1 cellular context compared by ENCODE assay signal in genomic region chr20:45211569-45212474, GRCh38.
TF ChIP-seq lines count a peak whose summit lies in the region.

No MANE protein-coding gene starts in this region.

TF ChIP-seq in H1, 55 proteins besides CTCF, POLR2A, EP300 and RAD21:
- TF ChIP-seq KDM4A (IDR thresholded peaks at IDR 0.05; ENCODE audit: low read depth, low read length, severe bottlenecking) = no peak
- TF ChIP-seq POLR2AphosphoS5 (IDR thresholded peaks at IDR 0.05; ENCODE audit: low read depth, low read length) = 0 out of 2 replicates have a peak, but pooled peaks have one; percentile 49
- peak; percentile 68; the same call in 1 of the 2 replicates for TF ChIP-seq TCF12 (IDR thresholded peaks at IDR 0.05; ENCODE audit: low read depth, low read length)
TF ChIP-seq in H1: peak in this region for 2.
